14 cellular contexts compared by ENCODE assay signal in genomic region chr11:35097814-35098213, GRCh38.
"Had no signal": no experiment of that assay in that cellular context is flagged by ENCODE, and none has a peak within 500 bp of the region (broad histone marks: within the 10 kb centered on the region; RNA-seq: fewer than 3 reads in every experiment).

No MANE protein-coding gene starts in this region.

- H3K79me2 ChIP-seq: hepatocyte had no signal

- H3K36me3 ChIP-seq: cardiac muscle cell, neural progenitor cell, upper lobe of right lung had no signal

- H3K27ac Mint-ChIP-seq: activated CD8-positive, alpha-beta memory T cell treated with anti-CD3 and anti-CD28 coated beads, Interleukin-2, amount 10 ng/mL, durations not matched to agents 7 days and 5 days; activated naive CD8-positive, alpha-beta T cell; neural progenitor cell; T-helper 17 cell had no signal

- DNase-seq: activated CD8-positive, alpha-beta memory T cell treated with anti-CD3 and anti-CD28 coated beads, Interleukin-2, amount 10 ng/mL, durations not matched to agents 7 days and 5 days; activated effector memory CD4-positive, alpha-beta T cell treated with anti-CD3 and anti-CD28 coated beads, Interleukin-2, amount 50 U/mL, for 16 hours; activated T-cell treated with anti-CD3 and anti-CD28 coated beads, Interleukin-2, amount 50 U/mL, for 4 hours; effector CD4-positive, alpha-beta T cell; kidney; left ventricle myocardium superior; T-helper 17 cell; upper lobe of right lung had no signal

- H3K27me3 Mint-ChIP-seq: activated naive CD8-positive, alpha-beta T cell; T-helper 17 cell had no signal

- H3K9me3 ChIP-seq: upper lobe of right lung had no signal

- ATAC-seq: activated CD8-positive, alpha-beta memory T cell treated with anti-CD3 and anti-CD28 coated beads, Interleukin-2, amount 10 ng/mL, durations not matched to agents 7 days and 5 days; activated T-cell treated with anti-CD3 and anti-CD28 coated beads, Interleukin-2, amount 50 U/mL, for 4 hours; left ventricle myocardium superior; T-helper 17 cell; upper lobe of right lung had no signal

- H3K4me3 Mint-ChIP-seq: activated CD8-positive, alpha-beta memory T cell treated with anti-CD3 and anti-CD28 coated beads, Interleukin-2, amount 10 ng/mL, durations not matched to agents 7 days and 5 days; activated naive CD8-positive, alpha-beta T cell; activated T-cell treated with anti-CD3 and anti-CD28 coated beads, Interleukin-2, amount 50 U/mL, for 4 hours; neural progenitor cell had no signal

- H3K36me3 Mint-ChIP-seq: neural progenitor cell had no signal

- FAIRE-seq: colon, kidney had no signal

- H3K27me3 ChIP-seq: cardiac muscle cell, hepatocyte, neural progenitor cell, upper lobe of right lung had no signal

- H3K9ac ChIP-seq: neural progenitor cell had no signal

- H3K4me2 ChIP-seq: hepatocyte, neural progenitor cell, smooth muscle cell had no signal

- H3K4me1 ChIP-seq: neural progenitor cell had no signal

- H3K4me1 Mint-ChIP-seq: neural progenitor cell had no signal

- H3K27ac ChIP-seq: cardiac muscle cell, hepatocyte, neural progenitor cell, upper lobe of right lung had no signal

- H3K4me3 ChIP-seq: cardiac muscle cell, hepatocyte, neural progenitor cell, smooth muscle cell, upper lobe of right lung had no signal

- H2AFZ ChIP-seq: hepatocyte, neural progenitor cell had no signal
